In genomic region chr1:218996362-218996761, GRCh38 we compare ENCODE assay signal across 20 cellular contexts.
A peak's percentile ranks its signal among the peaks of the same experiment; 100 is the strongest.
DNase-seq lines count a peak whose midpoint lies in the region; ATAC-seq, FAIRE-seq and TF ChIP-seq lines count a peak whose summit lies in the region.
"Had no signal": no experiment of that assay in that cellular context is flagged by ENCODE, and none has a peak within 500 bp of the region (broad histone marks: within the 10 kb centered on the region; RNA-seq: fewer than 3 reads in every experiment).

No MANE protein-coding gene starts in this region.

- no peak overlapping the region for H3K27ac ChIP-seq in IMR-90 (ENCODE audit: insufficient read depth, low read length)
- H3K27ac ChIP-seq in astrocyte (ENCODE audit: low read depth, low read length), result no peak overlapping the region
- H3K27ac ChIP-seq in trophoblast cell (ENCODE audit: low read depth, low read length), result no peak overlapping the region
- H3K27ac ChIP-seq: BLaER1 treated with 17β-estradiol and CSF1 and Interleukin-3, amounts not matched to agents 10 nM and 100 nM; pancreas; SJCRH30; skin epidermis had no signal

- ATAC-seq in IMR-90 (ENCODE audit: low read depth), result peak; percentile 53; the same call in 1 of the 2 replicates
- ATAC-seq: activated naive CD4-positive, alpha-beta T cell treated with anti-CD3 and anti-CD28 coated beads, Interleukin-2, amount 50 U/mL, for 72 hours; left colon; pancreas; stimulated activated memory B cell treated with anti-CD40 and anti-IgM and Interleukin-4, amounts not matched to agents 10 μg/mL and 1 μg/mL and 100 μg/mL, for 72 hours had no signal

- no peak overlapping the region for H2AK5ac ChIP-seq in IMR-90 (ENCODE audit: low read depth, low read length)
- H2AK5ac ChIP-seq in trophoblast cell (ENCODE audit: low read length), result no peak overlapping the region

- no peak overlapping the region for H4K8ac ChIP-seq in IMR-90 (ENCODE audit: low read depth in 2 of 2, low read length in 2 of 2)
- H4K8ac ChIP-seq in trophoblast cell (ENCODE audit: low read depth, low read length), result no peak overlapping the region

- H3K9me3 Mint-ChIP-seq in astrocyte (ENCODE audit: unreplicated experiment), result no peaks in the 10 kb centered on the region
- H3K9me3 Mint-ChIP-seq: stimulated activated memory B cell treated with anti-CD40 and anti-IgM and Interleukin-4, amounts not matched to agents 10 μg/mL and 1 μg/mL and 100 μg/mL, for 72 hours had no signal

- no peak overlapping the region for H2BK5ac ChIP-seq in IMR-90 (ENCODE audit: low read depth, low read length, poor library complexity, severe bottlenecking)
- H2BK5ac ChIP-seq in trophoblast cell (ENCODE audit: low read depth, low read length, poor library complexity), result no peak overlapping the region

- POLR2A ChIA-PET in BJ (lab: Charles Lee) (no interaction called here), IMR-90 (lab: Charles Lee; ENCODE audit: unreplicated experiment) (no interaction called here)

- no peak for FAIRE-seq in astrocyte (lab: Jason Lieb, UNC)
- FAIRE-seq: GM12891, pancreas, urothelium cell line had no signal

- H2AFZ ChIP-seq in IMR-90 (replicated peaks; ENCODE audit: low read length, poor library complexity) (no peak overlapping the region), astrocyte (ENCODE audit: low read depth, low read length) (no peak overlapping the region), trophoblast cell (ENCODE audit: insufficient read depth, low read length, poor library complexity) (no peak overlapping the region)

- no peak overlapping the region for H2BK20ac ChIP-seq in IMR-90 (ENCODE audit: low read depth, low read length)

- H4K20me1 ChIP-seq in IMR-90 (ENCODE audit: insufficient read depth, low read length) (no peaks in the 10 kb centered on the region), astrocyte (ENCODE audit: insufficient read depth, low read length) (no peaks in the 10 kb centered on the region)
- H4K20me1 ChIP-seq: BLaER1 treated with 17β-estradiol and CSF1 and Interleukin-3, amounts not matched to agents 10 nM and 100 nM had no signal

- H4K5ac ChIP-seq in IMR-90 (ENCODE audit: low read depth, low read length), result no peak overlapping the region

- no peak overlapping the region for H3K4me3 Mint-ChIP-seq in astrocyte (ENCODE audit: unreplicated experiment)
- H3K4me3 Mint-ChIP-seq: stimulated activated memory B cell treated with anti-CD40 and anti-IgM and Interleukin-4, amounts not matched to agents 10 μg/mL and 1 μg/mL and 100 μg/mL, for 72 hours had no signal

- dilution Hi-C loops in IMR-90 (cut with HindIII; ENCODE audit: low sequenced_read_pairs, unreplicated experiment), result no loop called here

- H3K27ac Mint-ChIP-seq in astrocyte (ENCODE audit: unreplicated experiment), result no peak overlapping the region
- H3K27ac Mint-ChIP-seq: activated naive CD4-positive, alpha-beta T cell treated with anti-CD3 and anti-CD28 coated beads, Interleukin-2, amount 50 U/mL, for 72 hours; stimulated activated memory B cell treated with anti-CD40 and anti-IgM and Interleukin-4, amounts not matched to agents 10 μg/mL and 1 μg/mL and 100 μg/mL, for 72 hours had no signal

- H3K9me3 ChIP-seq in IMR-90 (ENCODE audit: control insufficient read depth, insufficient read depth, low read length) (no peaks in the 10 kb centered on the region), astrocyte (ENCODE audit: insufficient read depth, low read depth, low read length) (no peaks in the 10 kb centered on the region), trophoblast cell (ENCODE audit: insufficient read depth, low read depth, low read length) (no peaks in the 10 kb centered on the region)
- H3K9me3 ChIP-seq: BLaER1 treated with 17β-estradiol and CSF1 and Interleukin-3, amounts not matched to agents 10 nM and 100 nM; pancreas; SJCRH30 had no signal

- no peaks in the 10 kb centered on the region for H3K27me3 Mint-ChIP-seq in astrocyte (ENCODE audit: low read depth, unreplicated experiment)
- H3K27me3 Mint-ChIP-seq: stimulated activated memory B cell treated with anti-CD40 and anti-IgM and Interleukin-4, amounts not matched to agents 10 μg/mL and 1 μg/mL and 100 μg/mL, for 72 hours had no signal

- no peak overlapping the region for H2BK120ac ChIP-seq in IMR-90 (ENCODE audit: low read depth, low read length)
- no peak overlapping the region for H2BK120ac ChIP-seq in trophoblast cell (ENCODE audit: insufficient read depth, low read length, poor library complexity)

- no peak overlapping the region for H3K9ac ChIP-seq in IMR-90 (ENCODE audit: low read depth, low read length)
- H3K9ac ChIP-seq in astrocyte (ENCODE audit: low read length), result no peak overlapping the region
- no peak overlapping the region for H3K9ac ChIP-seq in trophoblast cell (ENCODE audit: low read length)
- H3K9ac ChIP-seq: BLaER1 treated with 17β-estradiol and CSF1 and Interleukin-3, amounts not matched to agents 10 nM and 100 nM had no signal

- in situ Hi-C loops in IMR-90 (cut with MboI; ENCODE audit: low sequenced_read_pairs), result no loop called here

- DNase-seq in BJ (ENCODE audit: low read depth), result no peak
- no peak for DNase-seq in IMR-90
- no peak for DNase-seq in astrocyte (ENCODE audit: low read depth)
- DNase-seq in foreskin melanocyte, result peak; percentile 6
- DNase-seq in hypothalamus (lab: John Stamatoyannopoulos, UW), result no peak
- no peak for DNase-seq in HUDEP-2 (lab: John Stamatoyannopoulos, UW; ENCODE audit: unreplicated experiment in 76 of 76)
- no peak for DNase-seq in NCI-H1436 (lab: John Stamatoyannopoulos, UW)
- no peak for DNase-seq in trophoblast cell
- DNase-seq: activated CD4-positive, alpha-beta T cell treated with anti-CD3 and anti-CD28 coated beads, Interleukin-2, amount 50 U/mL, for 1 hour; left colon; MV-4-11; NK-92 treated with Interleukin-12 subunit alpha and Interleukin-12 subunit beta, amount 100 ng/mL, for 24 hours; pancreas; SJCRH30 had no signal

- no peak overlapping the region for H4K12ac ChIP-seq in trophoblast cell (ENCODE audit: low read depth, low read length)

- H3K18ac ChIP-seq in IMR-90 (ENCODE audit: low read depth, low read length) (no peak overlapping the region), trophoblast cell (ENCODE audit: low read length) (no peak overlapping the region)

- H2AK9ac ChIP-seq in IMR-90 (replicated peaks; ENCODE audit: low read depth, low read length, poor library complexity), result no peak overlapping the region

- H3K14ac ChIP-seq in IMR-90 (replicated peaks; ENCODE audit: low read depth, low read length), result no peak overlapping the region
- no peak overlapping the region for H3K14ac ChIP-seq in trophoblast cell (ENCODE audit: low read length)

- H3K4ac ChIP-seq in IMR-90 (ENCODE audit: low read depth, low read length) (no peak overlapping the region), trophoblast cell (ENCODE audit: low read depth, low read length) (no peak overlapping the region)

- CTCF ChIA-PET in BJ (lab: Yijun Ruan, JAX) (interaction anchor here (1.1 to 1.2 kb wide), 3 partner anchors 51 to 651 kb away, joined by 3 read pairs; partner anchors contain the start of gene TGFB2), IMR-90 (lab: Yijun Ruan, JAX) (interaction anchor here (0.6 to 1.4 kb wide), 6 partner anchors 11 to 261 kb away, joined by 3 to 4 read pairs (median 4); no protein-coding TSS in a partner anchor)

- intact Hi-C loops in IMR-90 (cut with micrococcal nuclease), result no loop called here

- H3K36me3 ChIP-seq in BJ (ENCODE audit: control insufficient read depth, insufficient read depth, low read length), result no peaks in the 10 kb centered on the region
- no peaks in the 10 kb centered on the region for H3K36me3 ChIP-seq in IMR-90 (ENCODE audit: control insufficient read depth, insufficient read depth, low read length)
- H3K36me3 ChIP-seq in astrocyte (ENCODE audit: insufficient read depth, low read length), result no peaks in the 10 kb centered on the region
- no peaks in the 10 kb centered on the region for H3K36me3 ChIP-seq in trophoblast cell (ENCODE audit: control insufficient read depth in 1 of 2, insufficient read depth in 2 of 2, low read length in 2 of 2)
- H3K36me3 ChIP-seq: BLaER1 treated with 17β-estradiol and CSF1 and Interleukin-3, amounts not matched to agents 10 nM and 100 nM; pancreas; SJCRH30 had no signal

- H4K91ac ChIP-seq in IMR-90 (ENCODE audit: insufficient read depth, low read depth, low read length) (no peak overlapping the region), trophoblast cell (ENCODE audit: low read depth, low read length) (no peak overlapping the region)

- H3K4me2 ChIP-seq in IMR-90 (ENCODE audit: low read depth, low read length), result no peak overlapping the region
- H3K4me2 ChIP-seq in astrocyte (ENCODE audit: low read length), result no peak overlapping the region
- H3K4me2 ChIP-seq in trophoblast cell (ENCODE audit: low read length), result no peak overlapping the region
- H3K4me2 ChIP-seq: BLaER1 treated with 17β-estradiol and CSF1 and Interleukin-3, amounts not matched to agents 10 nM and 100 nM had no signal

- no peak overlapping the region for H3K56ac ChIP-seq in IMR-90 (ENCODE audit: extremely low read depth, insufficient read depth, low read length)

- no TSS peak for BruUV-seq in IMR-90 (replicated peaks; lab: Mats Ljungman, UMichigan)

- peaks cover 7% of the 10 kb centered on the region for H3K4me1 Mint-ChIP-seq in astrocyte (ENCODE audit: low read depth, unreplicated experiment)
- H3K4me1 Mint-ChIP-seq: stimulated activated memory B cell treated with anti-CD40 and anti-IgM and Interleukin-4, amounts not matched to agents 10 μg/mL and 1 μg/mL and 100 μg/mL, for 72 hours had no signal

- no peak overlapping the region for H2BK12ac ChIP-seq in trophoblast cell (ENCODE audit: low read length)

- H3K79me1 ChIP-seq in IMR-90 (ENCODE audit: low read depth in 1 of 2, low read length in 2 of 2) (no peaks in the 10 kb centered on the region), trophoblast cell (ENCODE audit: low read length) (no peaks in the 10 kb centered on the region)

- 0 out of 2 replicates have a peak, but pooled peaks have one; percentile 5 for TF ChIP-seq RAD21 in IMR-90 (IDR thresholded peaks at IDR 0.05; ENCODE audit: low read length)

- H3K4me1 ChIP-seq in IMR-90 (ENCODE audit: control insufficient read depth, insufficient read depth, low read length) (no peaks in the 10 kb centered on the region; the same call in 1 of the 2 replicates), astrocyte (ENCODE audit: insufficient read depth, low read length) (no peaks in the 10 kb centered on the region), trophoblast cell (ENCODE audit: control insufficient read depth in 1 of 2, insufficient read depth in 2 of 2, low read length in 2 of 2) (no peaks in the 10 kb centered on the region)
- H3K4me1 ChIP-seq: BLaER1 treated with 17β-estradiol and CSF1 and Interleukin-3, amounts not matched to agents 10 nM and 100 nM; pancreas; SJCRH30 had no signal

- H2BK15ac ChIP-seq in IMR-90 (ENCODE audit: low read depth, low read length), result no peak overlapping the region; the same call in 2 of the 3 replicates

- H3K23ac ChIP-seq in IMR-90 (ENCODE audit: low read depth, low read length) (no peak overlapping the region), trophoblast cell (ENCODE audit: low read length) (no peak overlapping the region)

- TF ChIP-seq CTCF in BJ (IDR thresholded peaks at IDR 0.05; ENCODE audit: insufficient read depth, low read depth, low read length), result 0 out of 2 replicates have a peak, but pooled peaks have one; percentile 17
- TF ChIP-seq CTCF in IMR-90 (conservative IDR thresholded peaks at IDR 0.05; ENCODE audit: low read depth, low read length), result peak; percentile 37
- peak; percentile 12 for TF ChIP-seq CTCF in astrocyte (IDR thresholded peaks at IDR 0.05; ENCODE audit: insufficient read depth, low read depth, low read length)

- H3K27me3 ChIP-seq in BJ (ENCODE audit: control insufficient read depth, insufficient read depth, low read length) (no peaks in the 10 kb centered on the region), IMR-90 (ENCODE audit: control insufficient read depth, insufficient read depth, low read length) (no peaks in the 10 kb centered on the region), astrocyte (ENCODE audit: insufficient read depth, low read length) (no peaks in the 10 kb centered on the region), trophoblast cell (ENCODE audit: insufficient read depth, low read length) (no peaks in the 10 kb centered on the region)
- H3K27me3 ChIP-seq: BLaER1 treated with 17β-estradiol and CSF1 and Interleukin-3, amounts not matched to agents 10 nM and 100 nM; pancreas; SJCRH30 had no signal

- H3K79me2 ChIP-seq in astrocyte (ENCODE audit: insufficient read depth, low read length), result no peaks in the 10 kb centered on the region
- no peaks in the 10 kb centered on the region for H3K79me2 ChIP-seq in trophoblast cell (ENCODE audit: control insufficient read depth, insufficient read depth, low read length, poor library complexity)

- H3K36me3 Mint-ChIP-seq in astrocyte (ENCODE audit: low read depth, unreplicated experiment), result no peaks in the 10 kb centered on the region
- H3K36me3 Mint-ChIP-seq: stimulated activated memory B cell treated with anti-CD40 and anti-IgM and Interleukin-4, amounts not matched to agents 10 μg/mL and 1 μg/mL and 100 μg/mL, for 72 hours had no signal

- H3K9me1 ChIP-seq in IMR-90 (ENCODE audit: insufficient read depth, low read length), result no peaks in the 10 kb centered on the region

- H3K4me3 ChIP-seq in BJ (ENCODE audit: low read depth, low read length) (no peak overlapping the region), IMR-90 (ENCODE audit: insufficient read depth, low read depth, low read length) (no peak overlapping the region), astrocyte (ENCODE audit: insufficient read depth, low read depth, low read length) (no peak overlapping the region), trophoblast cell (ENCODE audit: low read depth, low read length) (no peak overlapping the region)
- H3K4me3 ChIP-seq: BLaER1 treated with 17β-estradiol and CSF1 and Interleukin-3, amounts not matched to agents 10 nM and 100 nM; pancreas; SJCRH30; skin epidermis had no signal

- TF ChIP-seq POLR2A in IMR-90 (IDR thresholded peaks at IDR 0.05; ENCODE audit: low read depth, low read length), result no peak
